Comparison of ENCODE assay signal across 17 cellular contexts in the genomic region with DNA sequence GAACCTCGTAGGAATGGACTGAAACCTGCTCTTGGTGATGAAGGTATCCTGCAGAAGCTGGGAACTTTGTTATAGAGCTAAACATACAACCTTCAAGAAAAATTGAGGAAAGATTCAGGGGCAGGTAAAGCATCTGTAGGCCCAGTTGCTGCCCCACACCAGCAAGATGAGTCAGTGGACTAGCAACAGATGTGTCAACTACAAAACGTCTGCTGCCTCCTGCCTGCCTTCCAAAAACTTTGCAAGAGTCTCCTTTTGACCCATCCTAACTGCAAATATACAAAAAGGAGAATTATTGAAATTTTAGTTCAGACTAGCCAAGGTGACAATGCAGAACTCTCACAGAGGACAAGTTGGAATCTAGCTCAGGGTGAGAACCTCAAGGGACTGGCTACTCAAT.
A peak's percentile ranks its signal among the peaks of the same experiment; 100 is the strongest.
DNase-seq lines count a peak whose midpoint lies in the region; ATAC-seq and TF ChIP-seq lines count a peak whose summit lies in the region.
"Had no signal": no experiment of that assay in that cellular context is flagged by ENCODE, and none has a peak within 500 bp of the region (broad histone marks: within the 10 kb centered on the region; RNA-seq: fewer than 3 reads in every experiment).

No MANE protein-coding gene starts in this region.

- H3K4me1 ChIP-seq in breast epithelium (no peaks in the 10 kb centered on the region), foreskin keratinocyte (no peaks in the 10 kb centered on the region), H9 (ENCODE audit: insufficient read depth, low read length) (no peaks in the 10 kb centered on the region)
- H3K4me1 ChIP-seq: BLaER1 treated with 17β-estradiol and CSF1 and Interleukin-3, amounts not matched to agents 10 nM and 100 nM; HAP-1 had no signal

- H4K20me1 ChIP-seq in H9 (ENCODE audit: control insufficient read depth, insufficient read depth, insufficient read length), result no peaks in the 10 kb centered on the region
- H4K20me1 ChIP-seq: BLaER1 treated with 17β-estradiol and CSF1 and Interleukin-3, amounts not matched to agents 10 nM and 100 nM had no signal

- H3K27me3 Mint-ChIP-seq in MCF 10A (ENCODE audit: insufficient read depth, unreplicated experiment) (no peaks in the 10 kb centered on the region), H9 (ENCODE audit: low read depth) (peaks cover 2% of the 10 kb centered on the region; the same call in 1 of the 2 replicates)

- H3K79me2 ChIP-seq in H9 (ENCODE audit: insufficient read depth, low read length), result no peaks in the 10 kb centered on the region

- H3K9me3 Mint-ChIP-seq in MCF 10A (ENCODE audit: unreplicated experiment), result peaks cover 9% of the 10 kb centered on the region
- peaks cover 24 to 29% of the 10 kb centered on the region in 2 experiments for H3K9me3 Mint-ChIP-seq in H9

- H3K9me3 ChIP-seq in breast epithelium, result peaks cover 6 to 7% of the 10 kb centered on the region in 2 donors
- peaks cover 7% of the 10 kb centered on the region for H3K9me3 ChIP-seq in H9 (ENCODE audit: control insufficient read depth, low read depth, low read length)

- peak; percentile 16 for TF ChIP-seq CTCF in MCF 10A (IDR thresholded peaks at IDR 0.05; ENCODE audit: unreplicated experiment)
- no peak for TF ChIP-seq CTCF in breast epithelium (IDR thresholded peaks at IDR 0.05)
- peak; percentile 14 for TF ChIP-seq CTCF in epithelial cell of esophagus (IDR thresholded peaks at IDR 0.05; ENCODE audit: insufficient read depth, low read depth, low read length, missing control alignments)
- TF ChIP-seq CTCF in foreskin keratinocyte (conservative IDR thresholded peaks at IDR 0.05), result peak; percentile 24
- no peak for TF ChIP-seq CTCF in H9 (conservative IDR thresholded peaks at IDR 0.05)

- ATAC-seq in foreskin keratinocyte (peak; percentile 9), HG03442 (IDR thresholded peaks at IDR 0.05; ENCODE audit: unreplicated experiment) (no peak)
- ATAC-seq: K562 had no signal

- no peak overlapping the region for H3K23ac ChIP-seq in H9 (ENCODE audit: insufficient read length, low read depth, low read length)

- no peak overlapping the region for H3K4me2 ChIP-seq in H9 (ENCODE audit: insufficient read depth, insufficient read length, low read length)
- H3K4me2 ChIP-seq: BLaER1 treated with 17β-estradiol and CSF1 and Interleukin-3, amounts not matched to agents 10 nM and 100 nM had no signal

- no peaks in the 10 kb centered on the region for H3K4me1 Mint-ChIP-seq in MCF 10A (ENCODE audit: insufficient read depth, unreplicated experiment)
- H3K4me1 Mint-ChIP-seq in H9, result no peaks in the 10 kb centered on the region

- H3K36me3 Mint-ChIP-seq in MCF 10A (ENCODE audit: insufficient read depth, unreplicated experiment), result peaks cover 5% of the 10 kb centered on the region
- peaks cover 16 to 28% (median 17%) of the 10 kb centered on the region in 3 experiments for H3K36me3 Mint-ChIP-seq in H9 (ENCODE audit: insufficient read depth in 1 of 3, low read depth in 3 of 3)

- no peak overlapping the region for H3K9ac ChIP-seq in H9 (ENCODE audit: extremely low read depth, insufficient read length, low read length)
- H3K9ac ChIP-seq: BLaER1 treated with 17β-estradiol and CSF1 and Interleukin-3, amounts not matched to agents 10 nM and 100 nM had no signal

- H3K14ac ChIP-seq in H9 (ENCODE audit: insufficient read depth, low read length), result no peak overlapping the region

- no peak overlapping the region for H2AFZ ChIP-seq in H9 (ENCODE audit: low read length)

- H4K8ac ChIP-seq in H9 (replicated peaks; ENCODE audit: insufficient read length, low read depth, low read length), result no peak overlapping the region

- H2BK15ac ChIP-seq in H9 (ENCODE audit: low read depth, low read length), result no peak overlapping the region

- H2BK120ac ChIP-seq in H9 (ENCODE audit: low read depth, low read length, poor library complexity, severe bottlenecking), result no peak overlapping the region

- DNase-seq in MCF 10A (ENCODE audit: unreplicated experiment) (peak; percentile 35), breast epithelium (ENCODE audit: low spot score in 2 of 2) (no peak), epithelial cell of esophagus (ENCODE audit: low read depth) (peak; percentile 41), foreskin keratinocyte (peak in 1 of 2 donors; percentile 37), H9 (no peak), GM03348 (ENCODE audit: low spot score) (no peak), UCSD-AML1 (lab: John Stamatoyannopoulos, UW; ENCODE audit: unreplicated experiment) (no peak)
- DNase-seq: 8988T, NCI-H1092, NCI-H226, NCI-H526, OCI-M1 had no signal

- no peaks in the 10 kb centered on the region for H3K36me3 ChIP-seq in breast epithelium
- H3K36me3 ChIP-seq: BLaER1 treated with 17β-estradiol and CSF1 and Interleukin-3, amounts not matched to agents 10 nM and 100 nM; HAP-1 had no signal

- no peak overlapping the region for H3T11ph ChIP-seq in H9 (ENCODE audit: low read length)

- H3K27ac ChIP-seq in breast epithelium, result no peak overlapping the region
- H3K27ac ChIP-seq in foreskin keratinocyte, result no peak overlapping the region
- H3K27ac ChIP-seq in H9 (ENCODE audit: insufficient read length, low read depth, low read length), result no peak overlapping the region
- H3K27ac ChIP-seq: BLaER1 treated with 17β-estradiol and CSF1 and Interleukin-3, amounts not matched to agents 10 nM and 100 nM; HL-60 had no signal

- no peak overlapping the region for H3K18ac ChIP-seq in H9 (ENCODE audit: insufficient read length, low read depth, low read length)

- H3K4me3 Mint-ChIP-seq in MCF 10A (ENCODE audit: unreplicated experiment), result no peak overlapping the region
- H3K4me3 Mint-ChIP-seq in H9, result no peak overlapping the region

- H3K79me1 ChIP-seq in H9 (ENCODE audit: insufficient read depth, low read depth, low read length, poor library complexity, severe bottlenecking), result no peaks in the 10 kb centered on the region

- H3K56ac ChIP-seq in H9 (ENCODE audit: insufficient read length, low read depth, low read length), result no peak overlapping the region

- no peak overlapping the region for H3K4me3 ChIP-seq in breast epithelium
- no peak overlapping the region for H3K4me3 ChIP-seq in epithelial cell of esophagus (ENCODE audit: low read length)
- H3K4me3 ChIP-seq: BLaER1 treated with 17β-estradiol and CSF1 and Interleukin-3, amounts not matched to agents 10 nM and 100 nM; HAP-1; K562 had no signal

- CTCF ChIA-PET in MCF 10A (lab: Yijun Ruan, JAX), result interaction anchor here (0.7 kb wide), 1 partner anchor 50 kb away, joined by 3 read pairs; no protein-coding TSS in a partner anchor

- H2BK20ac ChIP-seq in H9 (ENCODE audit: low read depth, low read length, poor library complexity, severe bottlenecking), result no peak overlapping the region

- H3K27ac Mint-ChIP-seq in MCF 10A (ENCODE audit: low read depth, unreplicated experiment) (no peak overlapping the region), H9 (no peak overlapping the region)

- H4K5ac ChIP-seq in H9 (ENCODE audit: insufficient read length, low read depth, low read length), result no peak overlapping the region

- WGBS in H9 (ENCODE audit: extremely low coverage, insufficient read length, low lambda C conversion rate), result no CpG with 5 or more reads among the region's 2 CpGs

- no TSS peak for BruUV-seq in MCF 10A (replicated peaks; lab: Mats Ljungman, UMichigan)

- H3K27me3 ChIP-seq in breast epithelium, result no peaks in the 10 kb centered on the region
- H3K27me3 ChIP-seq in foreskin keratinocyte, result no peaks in the 10 kb centered on the region
- no peaks in the 10 kb centered on the region for H3K27me3 ChIP-seq in H9 (ENCODE audit: insufficient read depth, low read length)
- H3K27me3 ChIP-seq: BLaER1 treated with 17β-estradiol and CSF1 and Interleukin-3, amounts not matched to agents 10 nM and 100 nM had no signal

- H2BK12ac ChIP-seq in H9 (ENCODE audit: insufficient read length, low read depth, low read length), result no peak overlapping the region

- TF ChIP-seq POLR2A in breast epithelium (IDR thresholded peaks at IDR 0.05), result no peak

- no peaks in the 10 kb centered on the region for H3K23me2 ChIP-seq in H9 (ENCODE audit: insufficient read length, low read depth, low read length, poor library complexity, severe bottlenecking)

- intact Hi-C loops in MCF 10A (cut with micrococcal nuclease) (loop anchor here (1.0 to 10.0 kb wide), 2 partner anchors 60 to 292 kb away; partner anchors contain the start of gene TMTC1), breast epithelium (cut with DNase I; ENCODE audit: low total_unique reads) (no loop called here)

- no peak overlapping the region for H2BK5ac ChIP-seq in H9 (ENCODE audit: insufficient read length, low read length)

- no peak overlapping the region for H3K4ac ChIP-seq in H9 (ENCODE audit: low read depth, low read length)

- H2AK5ac ChIP-seq in H9 (ENCODE audit: insufficient read length, low read length), result no peak overlapping the region

- no peak overlapping the region for H4K91ac ChIP-seq in H9 (ENCODE audit: insufficient read length, low read depth, low read length)

- POLR2A ChIA-PET in MCF 10A (lab: Yijun Ruan, JAX), result interaction anchor here (0.7 to 1.2 kb wide), 3 partner anchors 39 to 600 kb away, joined by 3 to 5 read pairs (median 3); no protein-coding TSS in a partner anchor

Comparison
In these comparisons a context has a peak if more than half of its experiments do, and no peak if none do; other contexts are left out.
1. DNase-seq: peak in MCF 10A (single experiment) and epithelial cell of esophagus (single experiment); none in breast epithelium (0 of 2), H9 (single experiment), GM03348 (single experiment) and UCSD-AML1 (single experiment).
2. CTCF ChIP-seq: peak in MCF 10A (single experiment), epithelial cell of esophagus (single experiment) and foreskin keratinocyte (single experiment); none in breast epithelium (0 of 3) and H9 (single experiment).